Comparison of ENCODE assay signal across 1 cellular context in genomic region chr19:35083678-35084077, GRCh38.
TF ChIP-seq lines count a peak whose summit lies in the region.

No MANE protein-coding gene starts in this region.

TF ChIP-seq in H1, 55 proteins besides CTCF, POLR2A, EP300 and RAD21:
- TF ChIP-seq POU5F1 (IDR thresholded peaks at IDR 0.05; ENCODE audit: low read depth, low read length) = no peak
- TF ChIP-seq SIN3A (conservative IDR thresholded peaks at IDR 0.05 in 1 of 2, IDR thresholded peaks at IDR 0.05 in 1 of 2; ENCODE audit: low read depth in 1 of 2, low read length in 2 of 2) = no peak
- TF ChIP-seq NRF1 (IDR thresholded peaks at IDR 0.05; ENCODE audit: low read depth, low read length) = no peak
- TF ChIP-seq SAP30 (IDR thresholded peaks at IDR 0.05; ENCODE audit: insufficient read depth, insufficient replicate concordance, low read length) = no peak
